In the genomic region with DNA sequence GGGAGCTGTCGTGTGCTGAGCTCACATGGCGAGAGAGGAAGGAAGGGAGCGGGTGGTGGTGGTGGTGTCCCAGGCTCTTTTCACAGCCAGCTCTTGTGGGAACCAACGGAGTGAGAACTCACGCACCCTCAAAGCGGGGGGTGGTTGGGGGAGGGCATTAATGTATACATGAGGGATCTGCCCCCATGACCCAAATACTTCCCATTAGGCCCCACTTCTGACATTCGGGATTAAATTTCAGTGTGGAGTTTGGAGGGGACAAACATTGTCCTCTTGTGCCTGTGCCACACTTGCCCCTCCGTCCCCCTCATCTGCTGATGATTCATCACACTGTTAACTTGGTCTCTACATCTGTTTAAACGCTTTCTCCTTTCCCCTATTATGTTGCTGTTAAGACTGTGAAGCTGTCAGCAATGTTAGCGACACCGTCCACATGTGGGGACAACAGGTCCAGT, we compare ENCODE assay signal across 15 cellular contexts. TPM values are rescaled to one million over a fixed set of nuclear protein-coding genes. Genes with fewer than 3 reads are reported as not detected.
DNase-seq lines count a peak whose midpoint lies in the region; ATAC-seq, FAIRE-seq and TF ChIP-seq lines count a peak whose summit lies in the region.
"Had no signal": no experiment of that assay in that cellular context is flagged by ENCODE, and none has a peak within 500 bp of the region (broad histone marks: within the 10 kb centered on the region; RNA-seq: fewer than 3 reads in every experiment).

No MANE protein-coding gene starts in this region.

- DNase-seq in activated naive CD4-positive, alpha-beta T cell treated with anti-CD3 and anti-CD28 coated beads, Interleukin-2, amount 10 ng/mL, durations not matched to agents 7 days and 5 days: no peak
- DNase-seq in activated naive CD4-positive, alpha-beta T cell treated with anti-CD3 and anti-CD28 coated beads, Interleukin-2, amount 50 U/mL, for 16 hours: no peak
- no peak for DNase-seq in activated CD4-positive, alpha-beta memory T cell treated with anti-CD3 and anti-CD28 coated beads, Interleukin-2, amount 10 ng/mL, durations not matched to agents 7 days and 5 days
- DNase-seq in HepG2 (ENCODE audit: low spot score): no peak
- no peak for DNase-seq in upper lobe of right lung
- no peak for DNase-seq in D721Med (ENCODE audit: insufficient read length, low spot score)
- no peak for DNase-seq in mesothelial cell of epicardium (ENCODE audit: low spot score in 2 of 2, unreplicated experiment in 2 of 2)
- no peak for DNase-seq in NCI-H82 treated with DMSO at 0.1 percent for 48 hours (lab: John Stamatoyannopoulos, UW; ENCODE audit: unreplicated experiment)
- DNase-seq: activated CD4-positive, alpha-beta T cell treated with anti-CD3 and anti-CD28 coated beads for 1 hour; cortex of kidney; NCI-H1048; SK-N-SH; stimulated activated CD8-positive, alpha-beta memory T cell treated with anti-CD3 and anti-CD28 coated beads, Interleukin-4, amount 100 ng/mL, for 48 hours had no signal

- no peak overlapping the region for H3K27ac ChIP-seq in HepG2 (ENCODE audit: extremely low read length, insufficient read depth, low read length)
- peak overlapping the region; percentile 68 for H3K27ac ChIP-seq in upper lobe of right lung
- H3K27ac ChIP-seq: pancreas had no signal

- H3K36me3 ChIP-seq in HepG2 (replicated peaks in 1 of 2; ENCODE audit: control insufficient read depth in 1 of 2, insufficient read depth in 2 of 2, low read length in 2 of 2): no peaks in the 10 kb centered on the region
- H3K36me3 ChIP-seq in upper lobe of right lung: no peaks in the 10 kb centered on the region
- H3K36me3 ChIP-seq: pancreas had no signal

- peaks cover 4% of the 10 kb centered on the region for H3K79me2 ChIP-seq in HepG2 (ENCODE audit: insufficient read depth, low read length)

- CTCF ChIA-PET in activated naive CD4-positive, alpha-beta T cell treated with anti-CD3 and anti-CD28 coated beads, Interleukin-2, amount 10 ng/mL, durations not matched to agents 7 days and 5 days (lab: Charles Lee): interaction anchor here (0.7 to 5.4 kb wide), 6 partner anchors 9 to 54 kb away, joined by 3 to 34 read pairs (median 13); no protein-coding TSS in a partner anchor
- CTCF ChIA-PET in activated CD4-positive, alpha-beta memory T cell treated with anti-CD3 and anti-CD28 coated beads, Interleukin-2, amount 10 ng/mL, durations not matched to agents 7 days and 5 days (lab: Charles Lee): interaction anchor here (2.7 to 5.8 kb wide), 3 partner anchors 10 to 21 kb away, joined by 9 to 56 read pairs (median 33); no protein-coding TSS in a partner anchor
- CTCF ChIA-PET in HepG2 (lab: Yijun Ruan, JAX; ENCODE audit: low intra/inter-chr PET ratio, low total read pairs): no interaction called here

- peaks cover 92% of the 10 kb centered on the region for H3K4me1 Mint-ChIP-seq in activated naive CD4-positive, alpha-beta T cell treated with anti-CD3 and anti-CD28 coated beads, Interleukin-2, amount 10 ng/mL, durations not matched to agents 7 days and 5 days
- peaks cover 92% of the 10 kb centered on the region for H3K4me1 Mint-ChIP-seq in activated CD4-positive, alpha-beta memory T cell treated with anti-CD3 and anti-CD28 coated beads, Interleukin-2, amount 10 ng/mL, durations not matched to agents 7 days and 5 days
- H3K4me1 Mint-ChIP-seq in mesothelial cell of epicardium: peaks cover 33% of the 10 kb centered on the region

- no peak overlapping the region for H2AFZ ChIP-seq in HepG2 (ENCODE audit: low read length)

- in situ Hi-C loops in HepG2 (cut with HindIII; ENCODE audit: extremely low pct_ligation_motif_present, low pct_unique_long_range_greater_than_20kb): no loop called here

- peak overlapping the region; percentile 73 for H3K4me3 Mint-ChIP-seq in activated naive CD4-positive, alpha-beta T cell treated with anti-CD3 and anti-CD28 coated beads, Interleukin-2, amount 10 ng/mL, durations not matched to agents 7 days and 5 days
- H3K4me3 Mint-ChIP-seq in activated CD4-positive, alpha-beta memory T cell treated with anti-CD3 and anti-CD28 coated beads, Interleukin-2, amount 10 ng/mL, durations not matched to agents 7 days and 5 days: peak overlapping the region; percentile 72
- H3K4me3 Mint-ChIP-seq in mesothelial cell of epicardium: no peak overlapping the region

- peaks cover 57% of the 10 kb centered on the region for H3K36me3 Mint-ChIP-seq in activated naive CD4-positive, alpha-beta T cell treated with anti-CD3 and anti-CD28 coated beads, Interleukin-2, amount 10 ng/mL, durations not matched to agents 7 days and 5 days
- H3K36me3 Mint-ChIP-seq in activated CD4-positive, alpha-beta memory T cell treated with anti-CD3 and anti-CD28 coated beads, Interleukin-2, amount 10 ng/mL, durations not matched to agents 7 days and 5 days (ENCODE audit: low read depth): peaks cover 58% of the 10 kb centered on the region
- H3K36me3 Mint-ChIP-seq in mesothelial cell of epicardium: no peaks in the 10 kb centered on the region

- H3K27me3 Mint-ChIP-seq in activated naive CD4-positive, alpha-beta T cell treated with anti-CD3 and anti-CD28 coated beads, Interleukin-2, amount 10 ng/mL, durations not matched to agents 7 days and 5 days: no peaks in the 10 kb centered on the region
- H3K27me3 Mint-ChIP-seq in activated CD4-positive, alpha-beta memory T cell treated with anti-CD3 and anti-CD28 coated beads, Interleukin-2, amount 10 ng/mL, durations not matched to agents 7 days and 5 days: no peaks in the 10 kb centered on the region
- H3K27me3 Mint-ChIP-seq in mesothelial cell of epicardium (ENCODE audit: low read depth): no peaks in the 10 kb centered on the region

- H3K4me3 ChIP-seq in HepG2 (replicated peaks in 1 of 3; ENCODE audit: insufficient read depth in 1 of 3, low read depth in 2 of 3, low read length in 3 of 3) (no peak overlapping the region), upper lobe of right lung (no peak overlapping the region)
- H3K4me3 ChIP-seq: pancreas had no signal

- TF ChIP-seq POLR2A in HepG2 (IDR thresholded peaks at IDR 0.05; ENCODE audit: insufficient read depth in 1 of 2, low read depth in 2 of 2, low read length in 2 of 2): no peak

- TF ChIP-seq CTCF in HepG2 (CRISPR knock-in tag; IDR thresholded peaks at IDR 0.05) (no peak), upper lobe of right lung (IDR thresholded peaks at IDR 0.05) (no peak), D721Med (IDR thresholded peaks at IDR 0.05; ENCODE audit: insufficient read depth, missing control alignments) (no peak), mesothelial cell of epicardium (IDR thresholded peaks at IDR 0.05; ENCODE audit: unreplicated experiment) (no peak)

- no peak overlapping the region for H3K4me2 ChIP-seq in HepG2 (ENCODE audit: low read depth, low read length)
- H3K4me2 ChIP-seq: SK-N-SH had no signal

- ATAC-seq in HepG2 (no peak), upper lobe of right lung (no peak)
- ATAC-seq: pancreas had no signal

- peaks cover 3% of the 10 kb centered on the region for H3K9me3 Mint-ChIP-seq in activated naive CD4-positive, alpha-beta T cell treated with anti-CD3 and anti-CD28 coated beads, Interleukin-2, amount 10 ng/mL, durations not matched to agents 7 days and 5 days
- no peaks in the 10 kb centered on the region for H3K9me3 Mint-ChIP-seq in activated CD4-positive, alpha-beta memory T cell treated with anti-CD3 and anti-CD28 coated beads, Interleukin-2, amount 10 ng/mL, durations not matched to agents 7 days and 5 days
- H3K9me3 Mint-ChIP-seq in mesothelial cell of epicardium: no peaks in the 10 kb centered on the region

- no peaks in the 10 kb centered on the region for H3K9me3 ChIP-seq in HepG2 (ENCODE audit: low read length)
- no peaks in the 10 kb centered on the region for H3K9me3 ChIP-seq in upper lobe of right lung
- H3K9me3 ChIP-seq: pancreas, SK-N-SH had no signal

- peak overlapping the region; percentile 97 for H3K27ac Mint-ChIP-seq in activated naive CD4-positive, alpha-beta T cell treated with anti-CD3 and anti-CD28 coated beads, Interleukin-2, amount 10 ng/mL, durations not matched to agents 7 days and 5 days
- H3K27ac Mint-ChIP-seq in activated CD4-positive, alpha-beta memory T cell treated with anti-CD3 and anti-CD28 coated beads, Interleukin-2, amount 10 ng/mL, durations not matched to agents 7 days and 5 days: peak overlapping the region; percentile 100
- no peak overlapping the region for H3K27ac Mint-ChIP-seq in mesothelial cell of epicardium

- intact Hi-C loops in HepG2 (cut with micrococcal nuclease; ENCODE audit: unreplicated experiment): no loop called here
- intact Hi-C loops in upper lobe of right lung (cut with DNase I): no loop called here

- 94% methylated on average over 11 of the region's 11 CpGs for WGBS in HepG2 (ENCODE audit: low lambda C conversion rate)

- POLR2A ChIA-PET in activated CD4-positive, alpha-beta memory T cell treated with anti-CD3 and anti-CD28 coated beads, Interleukin-2, amount 10 ng/mL, durations not matched to agents 7 days and 5 days (lab: Charles Lee): interaction anchor here (19.8 to 23.7 kb wide), 2 partner anchors 15 kb away, joined by 471 to 500 read pairs; partner anchors contain the start of gene INPP4A
- POLR2A ChIA-PET in HepG2 (lab: Yijun Ruan, JAX): no interaction called here

- FAIRE-seq in HepG2 (lab: Jason Lieb, UNC) (no peak), D721Med (lab: Jason Lieb, UNC) (no peak)
- FAIRE-seq: H54, pancreas had no signal

- H3K4me1 ChIP-seq in HepG2 (ENCODE audit: insufficient read depth, low read length) (peaks cover 36% of the 10 kb centered on the region), upper lobe of right lung (peaks cover 63% of the 10 kb centered on the region)

- H3K9ac ChIP-seq in HepG2 (ENCODE audit: insufficient read depth, low read depth, low read length): no peak overlapping the region
- H3K9ac ChIP-seq: SK-N-SH had no signal

- H3K27me3 ChIP-seq in HepG2 (ENCODE audit: control insufficient read depth in 1 of 2, insufficient read depth in 2 of 2, low read length in 2 of 2) (no peaks in the 10 kb centered on the region), upper lobe of right lung (no peaks in the 10 kb centered on the region)
- H3K27me3 ChIP-seq: pancreas had no signal

- TF ChIP-seq EP300 in HepG2 (IDR thresholded peaks at IDR 0.05; ENCODE audit: low read depth in 2 of 2, low read length in 2 of 2) (no peak), HepG2 (CRISPR knock-in tag; IDR thresholded peaks at IDR 0.05; ENCODE audit: borderline replicate concordance) (no peak)

- TF ChIP-seq RAD21 in HepG2 (CRISPR knock-in tag; IDR thresholded peaks at IDR 0.05): no peak

- no TSS peak for BruUV-seq in HepG2 (replicated peaks; lab: Mats Ljungman, UMichigan)

- H4K20me1 ChIP-seq in HepG2 (ENCODE audit: insufficient read depth, low read length): peaks cover 9% of the 10 kb centered on the region; the same call in 1 of the 2 replicates

RNA-seq across cellular contexts. Expression of gene INPP4A, which starts 22.5 kb away (rescaled TPM):
- 100 to 1,000 TPM; 123 to 127 TPM for total RNA-seq in activated CD4-positive, alpha-beta memory T cell treated with anti-CD3 and anti-CD28 coated beads, Interleukin-2, amount 10 ng/mL, durations not matched to agents 7 days and 5 days
- total RNA-seq in HepG2 (2016; rRNA removed; fragmentation: Illumina TruSeq; extraction: Trizol): 7.9 and 10.9 TPM in 2 replicates
- total RNA-seq in HepG2 (2016; cell fraction: cytosol; rRNA removed; fragmentation: Illumina TruSeq; extraction: Trizol; ENCODE audit: low read depth): 1.4 and 2.1 TPM in 2 replicates
- total RNA-seq in HepG2 (2016; cell fraction: insoluble cytoplasmic fraction; rRNA removed; fragmentation: Illumina TruSeq; extraction: Trizol): 7.9 and 10.3 TPM in 2 replicates
- 5.0 and 5.2 TPM in 2 replicates for total RNA-seq in HepG2 (2016; cell fraction: membrane; rRNA removed; fragmentation: Illumina TruSeq; extraction: Trizol)
- 15.4 and 17.5 TPM in 2 replicates for total RNA-seq in HepG2 (2016; cell fraction: nucleus; rRNA removed; fragmentation: Illumina TruSeq; extraction: Trizol)
- polyA plus RNA-seq in HepG2 (2011; rRNA removed): 10.1 and 14.2 TPM in 2 replicates
- polyA plus RNA-seq in HepG2 (2011; cell fraction: cytosol; rRNA removed): 6.9 and 8.5 TPM in 2 replicates
- polyA plus RNA-seq in HepG2 (2011; cell fraction: nucleus; rRNA removed): 48.2 and 51.5 TPM in 2 replicates
- 7.2 and 8.8 TPM in 2 replicates for polyA plus RNA-seq in HepG2 (2012)
- 0.58 and 0.63 TPM in 2 replicates for polyA plus RNA-seq in HepG2 (2016; cell fraction: cytosol; fragmentation: Illumina TruSeq; extraction: Trizol; ENCODE audit: low read depth)
- polyA plus RNA-seq in HepG2 (2016; cell fraction: insoluble cytoplasmic fraction; fragmentation: Illumina TruSeq; extraction: Trizol; ENCODE audit: low read depth): 4.8 and 5.7 TPM in 2 replicates
- polyA plus RNA-seq in HepG2 (2016; cell fraction: membrane; fragmentation: Illumina TruSeq; extraction: Trizol; ENCODE audit: low read depth): 1.7 and 1.9 TPM in 2 replicates
- 13.1 and 16.7 TPM in 2 replicates for polyA plus RNA-seq in HepG2 (2016; cell fraction: nucleus; fragmentation: Illumina TruSeq; extraction: Trizol; ENCODE audit: insufficient read depth, low read depth)
- 53.3 and 60.1 TPM in 2 replicates for polyA minus RNA-seq in HepG2 (2011; rRNA and poly(A)+ RNA removed; ENCODE audit: low replicate concordance)
- 8.1 and 11.8 TPM in 2 replicates for polyA minus RNA-seq in HepG2 (2011; cell fraction: cytosol; rRNA and poly(A)+ RNA removed)
- polyA minus RNA-seq in HepG2 (2011; cell fraction: nucleus; rRNA and poly(A)+ RNA removed): 56.7 and 68.1 TPM in 2 replicates
- 35.0 TPM for total RNA-seq in upper lobe of right lung
- total RNA-seq in mesothelial cell of epicardium: 37.3 to 40.7 TPM (median 37.3 TPM) in 3 replicates
